8 cellular contexts compared by ENCODE assay signal in genomic region chr20:36460648-36461599, GRCh38.
DNase-seq lines count a peak whose midpoint lies in the region; TF ChIP-seq lines count a peak whose summit lies in the region.

No MANE protein-coding gene starts in this region.

- H3K27me3 Mint-ChIP-seq in neural progenitor cell (ENCODE audit: insufficient read depth, low read depth): peaks cover 14% of the 10 kb centered on the region

- no peak for TF ChIP-seq EP300 in stomach (IDR thresholded peaks at IDR 0.05)

- no peaks in the 10 kb centered on the region for H3K27me3 ChIP-seq in H7 (ENCODE audit: control insufficient read depth, insufficient read depth, low read length)
- H3K27me3 ChIP-seq in Loucy (ENCODE audit: insufficient read depth, low read length, poor library complexity, severe bottlenecking): no peaks in the 10 kb centered on the region
- H3K27me3 ChIP-seq in neural progenitor cell: no peaks in the 10 kb centered on the region
- H3K27me3 ChIP-seq in stomach: no peaks in the 10 kb centered on the region

- H3K4me3 ChIP-seq in H7 (ENCODE audit: insufficient read depth, low read depth, low read length) (peak overlapping the region; percentile 78), Loucy (ENCODE audit: low read length, poor library complexity, severe bottlenecking) (peak overlapping the region; percentile 62), foreskin fibroblast (ENCODE audit: low read depth in 1 of 2, low read length in 2 of 2) (peak overlapping the region; percentile 39 to 54), neural progenitor cell (peak overlapping the region; percentile 82), stomach (peak overlapping the region; percentile 55 to 71 (median 66))

- H3K4me1 Mint-ChIP-seq in neural progenitor cell: peaks cover 37% of the 10 kb centered on the region

- H3K9me2 ChIP-seq in Loucy (replicated peaks; ENCODE audit: low read depth, low read length): no peaks in the 10 kb centered on the region

- TF ChIP-seq POLR2A in stomach (IDR thresholded peaks at IDR 0.05): peak in 1 of 4 donors; percentile 25

- H3K4me3 Mint-ChIP-seq in neural progenitor cell: peak overlapping the region; percentile 76

- H3K9me3 Mint-ChIP-seq in neural progenitor cell: no peaks in the 10 kb centered on the region

- DNase-seq in H7 (peak; percentile 99), SHP77 (lab: John Stamatoyannopoulos, UW) (peak; percentile 82 to 93), activated gamma-delta T cell treated with Interleukin-2 at 50 U/mL for 16 hours (peak; percentile 88), foreskin fibroblast (peak; percentile 91 to 97), neural progenitor cell (ENCODE audit: low spot score) (peak; percentile 99), stomach (peak; percentile 96)

- peak overlapping the region; percentile 80 for H3K27ac Mint-ChIP-seq in neural progenitor cell

- H2AFZ ChIP-seq in Loucy (ENCODE audit: low read length) (peak overlapping the region; percentile 88), neural progenitor cell (replicated peaks) (peak overlapping the region; percentile 1)

- no peaks in the 10 kb centered on the region for H3K36me3 Mint-ChIP-seq in neural progenitor cell

- H3K9me3 ChIP-seq in ES-I3 (ENCODE audit: control insufficient read depth, insufficient read depth, low read length) (no peaks in the 10 kb centered on the region), Loucy (ENCODE audit: insufficient read depth, low read depth, low read length) (no peaks in the 10 kb centered on the region), neural progenitor cell (ENCODE audit: low read depth) (no peaks in the 10 kb centered on the region), stomach (no peaks in the 10 kb centered on the region)

- TF ChIP-seq CTCF in Loucy (conservative IDR thresholded peaks at IDR 0.05; ENCODE audit: low read length): no peak
- no peak for TF ChIP-seq CTCF in foreskin fibroblast (IDR thresholded peaks at IDR 0.05; ENCODE audit: low read depth, low read length)
- no peak for TF ChIP-seq CTCF in neural progenitor cell (IDR thresholded peaks at IDR 0.05)
- peak in 1 of 7 experiments; percentile 14 for TF ChIP-seq CTCF in stomach (IDR thresholded peaks at IDR 0.05)

- intact Hi-C loops in stomach (cut with DNase I; ENCODE audit: low total_unique reads): no loop called here

- H3F3A ChIP-seq in Loucy (ENCODE audit: low read depth) (no peaks in the 10 kb centered on the region; the same call in 1 of the 2 replicates), neural progenitor cell (ENCODE audit: low read depth) (peaks cover 35% of the 10 kb centered on the region)

- H3K36me3 ChIP-seq in ES-I3 (ENCODE audit: insufficient read depth, low read length): no peaks in the 10 kb centered on the region
- peaks cover 2% of the 10 kb centered on the region for H3K36me3 ChIP-seq in H7 (replicated peaks; ENCODE audit: control insufficient read depth, insufficient read depth, low read length)
- no peaks in the 10 kb centered on the region for H3K36me3 ChIP-seq in Loucy (ENCODE audit: insufficient read depth, low read length)
- H3K36me3 ChIP-seq in neural progenitor cell: no peaks in the 10 kb centered on the region
- no peaks in the 10 kb centered on the region for H3K36me3 ChIP-seq in stomach

- H3K4me2 ChIP-seq in Loucy (ENCODE audit: low read depth, low read length, poor library complexity, severe bottlenecking) (peak overlapping the region; percentile 66), neural progenitor cell (no peak overlapping the region)

- H3K9ac ChIP-seq in ES-I3 (ENCODE audit: low read depth, low read length) (peak overlapping the region; percentile 43), Loucy (ENCODE audit: low read depth, low read length, poor library complexity, severe bottlenecking) (peak overlapping the region; percentile 70), neural progenitor cell (no peak overlapping the region)

- H4K20me1 ChIP-seq in Loucy (ENCODE audit: insufficient read depth, low read length, poor library complexity, severe bottlenecking) (peaks cover 29% of the 10 kb centered on the region), neural progenitor cell (ENCODE audit: low read depth) (peaks cover 40% of the 10 kb centered on the region)

- H3K27ac ChIP-seq in neural progenitor cell (no peak overlapping the region), stomach (peak overlapping the region; percentile 93 to 96 (median 95))

- 6 to 24% (median 15%) methylated on average over 29 to 95 of the region's 96 CpGs for WGBS in stomach, 5 donors

- H3K4me1 ChIP-seq in ES-I3 (ENCODE audit: insufficient read depth, low read length) (peaks cover 15% of the 10 kb centered on the region), Loucy (ENCODE audit: insufficient read depth, low read length, poor library complexity, severe bottlenecking) (peaks cover 40% of the 10 kb centered on the region), neural progenitor cell (peaks cover 30% of the 10 kb centered on the region), stomach (peaks cover 29 to 48% (median 45%) of the 10 kb centered on the region in 4 donors)

- H3K79me2 ChIP-seq in Loucy (ENCODE audit: insufficient read depth, low read length) (peaks cover 39% of the 10 kb centered on the region), neural progenitor cell (ENCODE audit: low read depth) (peaks cover 43% of the 10 kb centered on the region)
